ENCODE assay signal across 15 cellular contexts in genomic region chr4:139823345-139823744, GRCh38.
A peak's percentile ranks its signal among the peaks of the same experiment; 100 is the strongest.
DNase-seq lines count a peak whose midpoint lies in the region; ATAC-seq and TF ChIP-seq lines count a peak whose summit lies in the region.
"Had no signal": no experiment of that assay in that cellular context is flagged by ENCODE, and none has a peak within 500 bp of the region (broad histone marks: within the 10 kb centered on the region; RNA-seq: fewer than 3 reads in every experiment).

No MANE protein-coding gene starts in this region.

- peaks cover 68% of the 10 kb centered on the region for H3K4me1 Mint-ChIP-seq in brain
- peaks cover 71% of the 10 kb centered on the region for H3K4me1 Mint-ChIP-seq in neural crest cell
- peaks cover 0 to 2% of the 10 kb centered on the region in 2 donors for H3K4me1 Mint-ChIP-seq in stimulated activated naive B cell treated with anti-CD40 and anti-IgM and Interleukin-4, amounts not matched to agents 10 μg/mL and 1 μg/mL and 100 μg/mL, for 72 hours
- H3K4me1 Mint-ChIP-seq: CD4-positive, CD25-positive, alpha-beta regulatory T cell had no signal

- intact Hi-C loops in Right ventricle myocardium superior (cut with DNase I) = loop anchor here (10.0 kb wide), 1 partner anchor 59 kb away; no protein-coding TSS in a partner anchor
- intact Hi-C loops in left cardiac atrium (cut with DNase I) = no loop called here

- H3K36me3 Mint-ChIP-seq in brain (peaks cover 9% of the 10 kb centered on the region), neural crest cell (ENCODE audit: low read depth) (peaks cover 13% of the 10 kb centered on the region)
- H3K36me3 Mint-ChIP-seq in stimulated activated naive B cell treated with anti-CD40 and anti-IgM and Interleukin-4, amounts not matched to agents 10 μg/mL and 1 μg/mL and 100 μg/mL, for 72 hours = peaks cover 0 to 2% of the 10 kb centered on the region in 2 donors
- H3K36me3 Mint-ChIP-seq: CD4-positive, CD25-positive, alpha-beta regulatory T cell had no signal

- TF ChIP-seq CTCF in brain (conservative IDR thresholded peaks at IDR 0.05) (no peak), neural crest cell (conservative IDR thresholded peaks at IDR 0.05) (no peak)

- H3K4me3 ChIP-seq in SJCRH30 = no peak overlapping the region
- H3K4me3 ChIP-seq: BLaER1 treated with 17β-estradiol and CSF1 and Interleukin-3, amounts not matched to agents 10 nM and 100 nM; GM12878; GM23338; HAP-1 had no signal

- no peaks in the 10 kb centered on the region for H3K27me3 Mint-ChIP-seq in brain
- no peaks in the 10 kb centered on the region for H3K27me3 Mint-ChIP-seq in neural crest cell (ENCODE audit: low read depth)
- H3K27me3 Mint-ChIP-seq in stimulated activated naive B cell treated with anti-CD40 and anti-IgM and Interleukin-4, amounts not matched to agents 10 μg/mL and 1 μg/mL and 100 μg/mL, for 72 hours = no peaks in the 10 kb centered on the region

- H3K9me3 ChIP-seq in SJCRH30 (replicated peaks) = no peaks in the 10 kb centered on the region
- H3K9me3 ChIP-seq: HAP-1 had no signal

- H3K27ac ChIP-seq in SJCRH30 = no peak overlapping the region
- H3K27ac ChIP-seq: BLaER1 treated with 17β-estradiol and CSF1 and Interleukin-3, amounts not matched to agents 10 nM and 100 nM had no signal

- DNase-seq in Right ventricle myocardium superior (no peak), left cardiac atrium (no peak), neural crest cell (ENCODE audit: low read depth, low spot score) (no peak), dedifferentiated amniotic fluid mesenchymal stem cell (ENCODE audit: extremely low spot score) (no peak), SJCRH30 (no peak)
- DNase-seq in stimulated activated naive B cell treated with anti-CD40 and anti-IgM and Interleukin-4, amounts not matched to agents 10 μg/mL and 1 μg/mL and 100 μg/mL, for 72 hours = no peak
- DNase-seq: ACHN; CD4-positive, CD25-positive, alpha-beta regulatory T cell; DMS79 had no signal

- H3K27ac Mint-ChIP-seq in brain (peak overlapping the region in 3 of 5 experiments; percentile 6 to 99 (median 70)), neural crest cell (ENCODE audit: unreplicated experiment) (peak overlapping the region; percentile 92)
- H3K27ac Mint-ChIP-seq in stimulated activated naive B cell treated with anti-CD40 and anti-IgM and Interleukin-4, amounts not matched to agents 10 μg/mL and 1 μg/mL and 100 μg/mL, for 72 hours = peak overlapping the region; percentile 25
- H3K27ac Mint-ChIP-seq: CD4-positive, CD25-positive, alpha-beta regulatory T cell; GM23338 had no signal

- H3K36me3 ChIP-seq in SJCRH30 = no peaks in the 10 kb centered on the region
- H3K36me3 ChIP-seq: HAP-1 had no signal

- ATAC-seq in Right ventricle myocardium superior (ENCODE audit: poor library complexity) (peak; percentile 14), left cardiac atrium (no peak), HG02870 (IDR thresholded peaks at IDR 0.05; ENCODE audit: unreplicated experiment) (no peak)
- no peak for ATAC-seq in stimulated activated naive B cell treated with anti-CD40 and anti-IgM and Interleukin-4, amounts not matched to agents 10 μg/mL and 1 μg/mL and 100 μg/mL, for 72 hours (replicated peaks)
- ATAC-seq: GM12878, GM23338 had no signal

- no peaks in the 10 kb centered on the region for H3K27me3 ChIP-seq in SJCRH30
- H3K27me3 ChIP-seq: BLaER1 treated with 17β-estradiol and CSF1 and Interleukin-3, amounts not matched to agents 10 nM and 100 nM had no signal

- H3K9me3 Mint-ChIP-seq in brain (peaks cover 0 to 7% (median 0%) of the 10 kb centered on the region in 5 experiments), neural crest cell (peaks cover 5% of the 10 kb centered on the region)
- H3K9me3 Mint-ChIP-seq in stimulated activated naive B cell treated with anti-CD40 and anti-IgM and Interleukin-4, amounts not matched to agents 10 μg/mL and 1 μg/mL and 100 μg/mL, for 72 hours = no peaks in the 10 kb centered on the region

- peaks cover 2% of the 10 kb centered on the region; the same call in 1 of the 2 replicates for H3K4me1 ChIP-seq in SJCRH30

- H3K4me3 Mint-ChIP-seq in brain = no peak overlapping the region
- peak overlapping the region; percentile 25 for H3K4me3 Mint-ChIP-seq in neural crest cell
- no peak overlapping the region for H3K4me3 Mint-ChIP-seq in stimulated activated naive B cell treated with anti-CD40 and anti-IgM and Interleukin-4, amounts not matched to agents 10 μg/mL and 1 μg/mL and 100 μg/mL, for 72 hours
- H3K4me3 Mint-ChIP-seq: CD4-positive, CD25-positive, alpha-beta regulatory T cell; GM23338 had no signal

Comparison
In these comparisons a context has a peak if more than half of its experiments do, and no peak if none do; other contexts are left out.
1. H3K27ac Mint-ChIP-seq: peak in every context shown above with its lines; median percentile 92 in neural crest cell; 70 in brain; 25 in stimulated activated naive B cell treated with anti-CD40 and anti-IgM and Interleukin-4, amounts not matched to agents 10 μg/mL and 1 μg/mL and 100 μg/mL, for 72 hours.